31 cellular contexts compared by ENCODE assay signal in the genomic region with DNA sequence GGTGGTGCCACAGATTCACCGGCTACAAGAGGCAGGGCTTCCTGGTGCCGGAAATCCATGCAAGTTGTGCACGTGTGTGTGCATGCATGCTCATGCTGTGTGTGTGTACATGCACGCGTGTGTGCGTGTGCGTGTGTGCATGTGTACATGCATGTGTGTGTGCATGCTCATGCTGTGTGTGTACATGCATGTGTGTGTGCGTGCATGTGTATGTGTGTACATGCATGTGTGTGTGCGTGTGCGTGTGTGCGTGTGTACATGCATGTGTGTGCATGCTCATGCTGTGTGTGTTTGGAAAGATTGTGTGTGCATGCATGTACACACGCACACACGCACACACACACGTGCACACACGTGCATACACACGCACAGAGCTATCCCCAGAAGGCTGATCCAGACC. TPM values are rescaled to one million over a fixed set of nuclear protein-coding genes. Genes with fewer than 3 reads are reported as not detected.
"Had no signal": no experiment of that assay in that cellular context is flagged by ENCODE, and none has a peak within 500 bp of the region (broad histone marks: within the 10 kb centered on the region; RNA-seq: fewer than 3 reads in every experiment).

No MANE protein-coding gene starts in this region.

- H3K27me3 Mint-ChIP-seq: naive B cell; natural killer cell treated with Interleukin-12 subunit alpha and Interleukin-12 subunit beta and Interleukin-15 and Interleukin-18, amount 100 ng/mL, for 72 hours; stimulated activated memory B cell treated with anti-CD40 and anti-IgM and Interleukin-4, amounts not matched to agents 10 μg/mL and 1 μg/mL and 100 μg/mL, for 72 hours had no signal

- DNase-seq: dorsolateral prefrontal cortex; effector CD4-positive, alpha-beta T cell; foreskin fibroblast; gastrocnemius medialis; heart left ventricle; kidney; mucosa of descending colon; naive B cell; nucleus accumbens; ovary; posterior cingulate gyrus; psoas muscle; right cardiac atrium; spleen; stimulated activated CD4-positive, alpha-beta T cell treated with anti-CD3 and anti-CD28 coated beads, Interleukin-4, amount 100 ng/mL, for 4 hours; stimulated activated naive CD8-positive, alpha-beta T cell treated with anti-CD3 and anti-CD28 coated beads, Interleukin-15, Interleukin-2, amounts not matched to agents 100 U/mL and 50 U/mL, for 24 hours; substantia nigra; testis; tibial artery; uterus had no signal

- H3K27ac Mint-ChIP-seq: memory B cell; mesothelial cell of epicardium; naive B cell; natural killer cell treated with Interleukin-12 subunit alpha and Interleukin-12 subunit beta and Interleukin-15 and Interleukin-18, amount 100 ng/mL, for 72 hours; stimulated activated memory B cell treated with anti-CD40 and anti-IgM and Interleukin-4, amounts not matched to agents 10 μg/mL and 1 μg/mL and 100 μg/mL, for 72 hours had no signal

- H3K4me3 Mint-ChIP-seq: memory B cell; mesothelial cell of epicardium; naive B cell; natural killer cell treated with Interleukin-12 subunit alpha and Interleukin-12 subunit beta and Interleukin-15 and Interleukin-18, amount 100 ng/mL, for 72 hours; neural progenitor cell; stimulated activated memory B cell treated with anti-CD40 and anti-IgM and Interleukin-4, amounts not matched to agents 10 μg/mL and 1 μg/mL and 100 μg/mL, for 72 hours had no signal

- H3K4me1 Mint-ChIP-seq: memory B cell; naive B cell; stimulated activated memory B cell treated with anti-CD40 and anti-IgM and Interleukin-4, amounts not matched to agents 10 μg/mL and 1 μg/mL and 100 μg/mL, for 72 hours had no signal

- H3K4me1 ChIP-seq: gastrocnemius medialis, psoas muscle, uterus had no signal

- H3K36me3 Mint-ChIP-seq: memory B cell; mesothelial cell of epicardium; naive B cell; natural killer cell treated with Interleukin-12 subunit alpha and Interleukin-12 subunit beta and Interleukin-15 and Interleukin-18, amount 100 ng/mL, for 72 hours; neural progenitor cell; stimulated activated memory B cell treated with anti-CD40 and anti-IgM and Interleukin-4, amounts not matched to agents 10 μg/mL and 1 μg/mL and 100 μg/mL, for 72 hours had no signal

- H3K36me3 ChIP-seq: gastrocnemius medialis, heart left ventricle, neural progenitor cell, ovary, spleen, tibial artery, upper lobe of left lung, uterus had no signal

- H3K4me3 ChIP-seq: dorsolateral prefrontal cortex, gastrocnemius medialis, heart left ventricle, hepatocyte, lung, mucosa of descending colon, neural progenitor cell, ovary, psoas muscle, skin epidermis, spleen, testis, tibial artery, upper lobe of left lung, uterus had no signal

- H3K9me3 Mint-ChIP-seq: memory B cell; mesothelial cell of epicardium; naive B cell; natural killer cell treated with Interleukin-12 subunit alpha and Interleukin-12 subunit beta and Interleukin-15 and Interleukin-18, amount 100 ng/mL, for 72 hours; neural progenitor cell; stimulated activated memory B cell treated with anti-CD40 and anti-IgM and Interleukin-4, amounts not matched to agents 10 μg/mL and 1 μg/mL and 100 μg/mL, for 72 hours had no signal

- FAIRE-seq: colon, kidney had no signal

- H3K27me3 ChIP-seq: dorsolateral prefrontal cortex, gastrocnemius medialis, heart left ventricle, hepatocyte, neural progenitor cell, ovary, spleen, testis, tibial artery, upper lobe of left lung, uterus had no signal

- H2AFZ ChIP-seq: hepatocyte, neural progenitor cell had no signal

- H3K4me2 ChIP-seq: hepatocyte, neural progenitor cell had no signal

- H3K27ac ChIP-seq: epithelial cell of prostate, gastrocnemius medialis, heart left ventricle, hepatocyte, neural progenitor cell, ovary, psoas muscle, skin epidermis, spleen, testis, upper lobe of left lung, uterus had no signal

- H3K9ac ChIP-seq: neural progenitor cell had no signal

- H3K9me3 ChIP-seq: gastrocnemius medialis, heart left ventricle, mucosa of descending colon, ovary, psoas muscle, spleen, testis, tibial artery, upper lobe of left lung, uterus had no signal

- H3K79me2 ChIP-seq: hepatocyte had no signal

RNA-seq across cellular contexts. Expression of a gene that starts 48.9 kb away (rescaled TPM):
- total RNA-seq: natural killer cell treated with Interleukin-12 subunit alpha and Interleukin-12 subunit beta and Interleukin-15 and Interleukin-18, amount 100 ng/mL, for 72 hours had no signal
